In the genomic region with DNA sequence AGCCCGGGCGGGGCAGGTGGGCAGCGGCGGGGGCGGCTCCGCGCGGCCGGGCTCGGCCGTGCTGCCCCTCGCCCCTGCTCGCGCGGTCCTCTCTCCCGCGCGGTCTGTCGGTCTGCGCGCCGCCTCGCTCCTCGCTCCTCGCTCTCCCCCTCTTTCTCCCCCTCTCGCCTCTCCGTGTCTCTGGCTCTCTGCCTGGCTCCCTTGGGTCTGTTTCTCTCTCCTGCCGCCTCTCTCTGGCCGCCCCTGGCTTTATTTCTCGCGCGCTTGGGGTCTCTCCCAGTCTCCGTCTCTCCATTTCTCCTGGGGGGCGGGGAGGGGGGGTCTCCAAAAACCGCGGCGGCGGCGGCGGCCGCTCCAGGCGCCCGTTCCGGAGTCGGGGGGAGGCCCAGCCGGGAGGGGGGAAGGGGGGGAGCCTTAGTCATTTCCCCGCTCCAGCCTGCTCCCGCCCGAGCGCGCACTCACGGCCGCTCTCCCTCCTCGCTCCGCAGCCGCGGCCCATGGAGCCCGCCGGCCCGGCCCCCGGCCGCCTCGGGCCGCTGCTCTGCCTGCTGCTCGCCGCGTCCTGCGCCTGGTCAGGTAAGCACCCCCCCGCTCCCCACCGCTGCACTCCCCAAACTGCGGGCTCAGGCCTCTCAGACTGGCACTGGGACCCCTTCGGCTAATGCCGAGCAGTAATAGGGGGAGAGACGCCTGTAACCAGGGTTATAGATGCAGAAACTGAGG, we compare ENCODE assay signal across 8 cellular contexts. TPM values are rescaled to one million over a fixed set of nuclear protein-coding genes. Genes with fewer than 3 reads are reported as not detected.
DNase-seq lines count a peak whose midpoint lies in the region; TF ChIP-seq lines count a peak whose summit lies in the region.

TSS of gene SIRPA (plus strand) at position 457 of the 723 bp plus-strand sequence. CDS start at position 498, 41 bp downstream.

- H3K27me3 Mint-ChIP-seq in dendritic cell treated with granulocyte-macrophage colony-stimulating factor and Interleukin-4, amounts not matched to agents 40 ng/mL and 50 ng/mL, for 4 days: peaks cover 1% of the 10 kb centered on the region

- H3K9me3 ChIP-seq in Peyer's patch: no peaks in the 10 kb centered on the region

- peak within 1 kb of the TSS; percentile 98 for H3K27ac Mint-ChIP-seq in dendritic cell treated with granulocyte-macrophage colony-stimulating factor and Interleukin-4, amounts not matched to agents 40 ng/mL and 50 ng/mL, for 4 days

- intact Hi-C loops in dendritic cell treated with granulocyte-macrophage colony-stimulating factor and Interleukin-4, amounts not matched to agents 40 ng/mL and 50 ng/mL, for 4 days (cut with micrococcal nuclease): loop anchor here (5.0 kb wide), 2 partner anchors 38 to 53 kb away; no protein-coding TSS in a partner anchor

- peaks cover 81% of the 10 kb centered on the region for H3K4me1 Mint-ChIP-seq in dendritic cell treated with granulocyte-macrophage colony-stimulating factor and Interleukin-4, amounts not matched to agents 40 ng/mL and 50 ng/mL, for 4 days (ENCODE audit: low read depth)

- peaks cover 77% of the 10 kb centered on the region for H3K36me3 Mint-ChIP-seq in dendritic cell treated with granulocyte-macrophage colony-stimulating factor and Interleukin-4, amounts not matched to agents 40 ng/mL and 50 ng/mL, for 4 days (ENCODE audit: low read depth)

- no peak for TF ChIP-seq CTCF in BJ (IDR thresholded peaks at IDR 0.05; ENCODE audit: insufficient read depth, low read depth, low read length)
- no peak for TF ChIP-seq CTCF in GM20000 (IDR thresholded peaks at IDR 0.05; ENCODE audit: extremely low read depth, missing control alignments)
- TF ChIP-seq CTCF in Peyer's patch (IDR thresholded peaks at IDR 0.05): no peak

- no peaks in the 10 kb centered on the region for H3K9me3 Mint-ChIP-seq in dendritic cell treated with granulocyte-macrophage colony-stimulating factor and Interleukin-4, amounts not matched to agents 40 ng/mL and 50 ng/mL, for 4 days

- CTCF ChIA-PET in BJ (lab: Yijun Ruan, JAX): interaction anchor here (1.6 kb wide), 1 partner anchor 93 kb away, joined by 4 read pairs; no protein-coding TSS in a partner anchor

- H3K4me3 Mint-ChIP-seq in dendritic cell treated with granulocyte-macrophage colony-stimulating factor and Interleukin-4, amounts not matched to agents 40 ng/mL and 50 ng/mL, for 4 days: peak within 1 kb of the TSS; percentile 97

- H3K27ac ChIP-seq in Peyer's patch (peak within 1 kb of the TSS; percentile 76 to 94 (median 87)), skin epidermis (peak within 1 kb of the TSS; percentile 80 to 95 (median 89))

- H3K4me1 ChIP-seq in Peyer's patch: peaks cover 0 to 23% (median 14%) of the 10 kb centered on the region in 4 donors

- POLR2A ChIA-PET in BJ (lab: Charles Lee): no interaction called here

- H3K27me3 ChIP-seq in BJ (ENCODE audit: control insufficient read depth, insufficient read depth, low read length): no peaks in the 10 kb centered on the region
- no peaks in the 10 kb centered on the region for H3K27me3 ChIP-seq in Peyer's patch

- no peak for TF ChIP-seq POLR2A in Peyer's patch (IDR thresholded peaks at IDR 0.05)

- no peak for DNase-seq in BJ (ENCODE audit: low read depth)
- DNase-seq in GM20000 (ENCODE audit: low spot score): peak; percentile 63
- peak in 2 of 3 donors; percentile 66 to 69 for DNase-seq in Peyer's patch
- peak; percentile 55 for DNase-seq in kidney glomerular epithelial cell (lab: John Stamatoyannopoulos, UW)
- DNase-seq in activated CD8-positive, alpha-beta memory T cell treated with anti-CD3 and anti-CD28 coated beads, Interleukin-2, amount 50 U/mL, for 4 hours: no peak
- no peak for DNase-seq in activated CD4-positive, alpha-beta T cell treated with anti-CD3 and anti-CD28 coated beads for 1 hour

- no peaks in the 10 kb centered on the region; the same call in 1 of the 2 replicates for H3K36me3 ChIP-seq in BJ (ENCODE audit: control insufficient read depth, insufficient read depth, low read length)
- no peaks in the 10 kb centered on the region for H3K36me3 ChIP-seq in Peyer's patch

- H3K4me3 ChIP-seq in BJ (ENCODE audit: low read depth, low read length): peak within 1 kb of the TSS; percentile 81
- H3K4me3 ChIP-seq in Peyer's patch: peak within 1 kb of the TSS; percentile 66 to 90 (median 79)
- peak within 1 kb of the TSS; percentile 37 to 77 (median 59) for H3K4me3 ChIP-seq in skin epidermis

RNA-seq across cellular contexts. Expression of gene SIRPA, which starts in this region (rescaled TPM):
- polyA plus RNA-seq in BJ (2011; rRNA removed): 23.2 and 34.1 TPM in 2 replicates
- polyA minus RNA-seq in BJ (2011; rRNA and poly(A)+ RNA removed): 20.0 and 27.7 TPM in 2 replicates
- total RNA-seq in Peyer's patch: 10 to 100 TPM; 18.2 to 38.2 (median 26.3) TPM

Comparison
In these comparisons a context has a peak if more than half of its experiments do, and no peak if none do; other contexts are left out.
1. DNase-seq: peak in GM20000 (single experiment), Peyer's patch (2 of 3) and kidney glomerular epithelial cell (single experiment); none in BJ (single experiment), activated CD8-positive, alpha-beta memory T cell treated with anti-CD3 and anti-CD28 coated beads, Interleukin-2, amount 50 U/mL, for 4 hours (single experiment) and activated CD4-positive, alpha-beta T cell treated with anti-CD3 and anti-CD28 coated beads for 1 hour (single experiment).
2. Peak in every context shown above with its lines, with median percentiles within 50 percentile points of each other: H3K4me3 ChIP-seq.